ENCODE assay signal across 1 cellular context in genomic region chr5:55856511-55857246, GRCh38.
TF ChIP-seq lines count a peak whose summit lies in the region.

No MANE protein-coding gene starts in this region.

TF ChIP-seq in SK-N-SH, 30 proteins besides CTCF, POLR2A, EP300 and RAD21 (continued from another document):
- TF ChIP-seq, protein P1, sequence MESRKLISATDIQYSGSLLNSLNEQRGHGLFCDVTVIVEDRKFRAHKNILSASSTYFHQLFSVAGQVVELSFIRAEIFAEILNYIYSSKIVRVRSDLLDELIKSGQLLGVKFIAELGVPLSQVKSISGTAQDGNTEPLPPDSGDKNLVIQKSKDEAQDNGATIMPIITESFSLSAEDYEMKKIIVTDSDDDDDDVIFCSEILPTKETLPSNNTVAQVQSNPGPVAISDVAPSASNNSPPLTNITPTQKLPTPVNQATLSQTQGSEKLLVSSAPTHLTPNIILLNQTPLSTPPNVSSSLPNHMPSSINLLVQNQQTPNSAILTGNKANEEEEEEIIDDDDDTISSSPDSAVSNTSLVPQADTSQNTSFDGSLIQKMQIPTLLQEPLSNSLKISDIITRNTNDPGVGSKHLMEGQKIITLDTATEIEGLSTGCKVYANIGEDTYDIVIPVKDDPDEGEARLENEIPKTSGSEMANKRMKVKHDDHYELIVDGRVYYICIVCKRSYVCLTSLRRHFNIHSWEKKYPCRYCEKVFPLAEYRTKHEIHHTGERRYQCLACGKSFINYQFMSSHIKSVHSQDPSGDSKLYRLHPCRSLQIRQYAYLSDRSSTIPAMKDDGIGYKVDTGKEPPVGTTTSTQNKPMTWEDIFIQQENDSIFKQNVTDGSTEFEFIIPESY (IDR thresholded peaks at IDR 0.05; ENCODE audit: borderline replicate concordance, low read depth), result no peak
- no peak for TF ChIP-seq TEAD4 (IDR thresholded peaks at IDR 0.05; ENCODE audit: borderline replicate concordance, insufficient read depth)
- TF ChIP-seq NRF1 (IDR thresholded peaks at IDR 0.05; ENCODE audit: low read depth, low read length), result no peak
- TF ChIP-seq RXRA (IDR thresholded peaks at IDR 0.05; ENCODE audit: borderline replicate concordance, low read depth), result no peak
- TF ChIP-seq, protein P2, sequence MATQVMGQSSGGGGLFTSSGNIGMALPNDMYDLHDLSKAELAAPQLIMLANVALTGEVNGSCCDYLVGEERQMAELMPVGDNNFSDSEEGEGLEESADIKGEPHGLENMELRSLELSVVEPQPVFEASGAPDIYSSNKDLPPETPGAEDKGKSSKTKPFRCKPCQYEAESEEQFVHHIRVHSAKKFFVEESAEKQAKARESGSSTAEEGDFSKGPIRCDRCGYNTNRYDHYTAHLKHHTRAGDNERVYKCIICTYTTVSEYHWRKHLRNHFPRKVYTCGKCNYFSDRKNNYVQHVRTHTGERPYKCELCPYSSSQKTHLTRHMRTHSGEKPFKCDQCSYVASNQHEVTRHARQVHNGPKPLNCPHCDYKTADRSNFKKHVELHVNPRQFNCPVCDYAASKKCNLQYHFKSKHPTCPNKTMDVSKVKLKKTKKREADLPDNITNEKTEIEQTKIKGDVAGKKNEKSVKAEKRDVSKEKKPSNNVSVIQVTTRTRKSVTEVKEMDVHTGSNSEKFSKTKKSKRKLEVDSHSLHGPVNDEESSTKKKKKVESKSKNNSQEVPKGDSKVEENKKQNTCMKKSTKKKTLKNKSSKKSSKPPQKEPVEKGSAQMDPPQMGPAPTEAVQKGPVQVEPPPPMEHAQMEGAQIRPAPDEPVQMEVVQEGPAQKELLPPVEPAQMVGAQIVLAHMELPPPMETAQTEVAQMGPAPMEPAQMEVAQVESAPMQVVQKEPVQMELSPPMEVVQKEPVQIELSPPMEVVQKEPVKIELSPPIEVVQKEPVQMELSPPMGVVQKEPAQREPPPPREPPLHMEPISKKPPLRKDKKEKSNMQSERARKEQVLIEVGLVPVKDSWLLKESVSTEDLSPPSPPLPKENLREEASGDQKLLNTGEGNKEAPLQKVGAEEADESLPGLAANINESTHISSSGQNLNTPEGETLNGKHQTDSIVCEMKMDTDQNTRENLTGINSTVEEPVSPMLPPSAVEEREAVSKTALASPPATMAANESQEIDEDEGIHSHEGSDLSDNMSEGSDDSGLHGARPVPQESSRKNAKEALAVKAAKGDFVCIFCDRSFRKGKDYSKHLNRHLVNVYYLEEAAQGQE (IDR thresholded peaks at IDR 0.05; ENCODE audit: low read depth, low read length), result no peak
- no peak for TF ChIP-seq USF2 (IDR thresholded peaks at IDR 0.05; ENCODE audit: borderline replicate concordance, low read depth, low read length)
- TF ChIP-seq CHD2 (IDR thresholded peaks at IDR 0.05; ENCODE audit: low read length, partially characterized antibody), result no peak
- TF ChIP-seq TAF1 (IDR thresholded peaks at IDR 0.05; ENCODE audit: borderline replicate concordance, low read depth, low read length), result no peak
- TF ChIP-seq, protein P3, sequence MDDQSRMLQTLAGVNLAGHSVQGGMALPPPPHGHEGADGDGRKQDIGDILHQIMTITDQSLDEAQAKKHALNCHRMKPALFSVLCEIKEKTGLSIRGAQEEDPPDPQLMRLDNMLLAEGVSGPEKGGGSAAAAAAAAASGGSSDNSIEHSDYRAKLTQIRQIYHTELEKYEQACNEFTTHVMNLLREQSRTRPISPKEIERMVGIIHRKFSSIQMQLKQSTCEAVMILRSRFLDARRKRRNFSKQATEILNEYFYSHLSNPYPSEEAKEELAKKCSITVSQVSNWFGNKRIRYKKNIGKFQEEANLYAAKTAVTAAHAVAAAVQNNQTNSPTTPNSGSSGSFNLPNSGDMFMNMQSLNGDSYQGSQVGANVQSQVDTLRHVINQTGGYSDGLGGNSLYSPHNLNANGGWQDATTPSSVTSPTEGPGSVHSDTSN (IDR thresholded peaks at IDR 0.05), result no peak
- TF ChIP-seq SIN3A (IDR thresholded peaks at IDR 0.05; ENCODE audit: borderline replicate concordance, low read depth, low read length), result no peak
